18 cellular contexts compared by ENCODE assay signal in genomic region chr19:34179066-34179465, GRCh38. TPM values are rescaled to one million over a fixed set of nuclear protein-coding genes. Genes with fewer than 3 reads are reported as not detected.
DNase-seq lines count a peak whose midpoint lies in the region; ATAC-seq and TF ChIP-seq lines count a peak whose summit lies in the region.
"Had no signal": no experiment of that assay in that cellular context is flagged by ENCODE, and none has a peak within 500 bp of the region (broad histone marks: within the 10 kb centered on the region; RNA-seq: fewer than 3 reads in every experiment).

No MANE protein-coding gene starts in this region.

- no peaks in the 10 kb centered on the region for H3K27me3 Mint-ChIP-seq in endodermal cell (ENCODE audit: insufficient read depth)
- H3K27me3 Mint-ChIP-seq in natural killer cell (ENCODE audit: low read depth in 2 of 2), result no peaks in the 10 kb centered on the region

- no peaks in the 10 kb centered on the region for H3K9me3 ChIP-seq in HEK293 (ENCODE audit: control insufficient read depth, insufficient read depth, low read depth, low read length)
- no peaks in the 10 kb centered on the region for H3K9me3 ChIP-seq in endodermal cell (ENCODE audit: control insufficient read depth, low read length)
- H3K9me3 ChIP-seq in right lobe of liver, result no peaks in the 10 kb centered on the region
- H3K9me3 ChIP-seq: body of pancreas, heart left ventricle, neutrophil, right atrium auricular region had no signal

- TF ChIP-seq POLR2A in right lobe of liver (IDR thresholded peaks at IDR 0.05), result no peak

- POLR2A ChIA-PET in HEK293 (lab: Yijun Ruan, JAX), result interaction anchor here (0.7 to 2.4 kb wide), 5 partner anchors 10 to 88 kb away, joined by 3 to 11 read pairs (median 6); no protein-coding TSS in a partner anchor

- no peaks in the 10 kb centered on the region for H3K27me3 ChIP-seq in endodermal cell (ENCODE audit: control insufficient read depth, insufficient read depth, low read length, poor library complexity, severe bottlenecking)
- no peaks in the 10 kb centered on the region for H3K27me3 ChIP-seq in right lobe of liver
- H3K27me3 ChIP-seq: body of pancreas, heart left ventricle, neutrophil, right atrium auricular region had no signal

- WGBS in endodermal cell (ENCODE audit: insufficient coverage in 1 of 2, insufficient read length in 1 of 2), 2 experiments, result 92% methylated on average over 2 of the region's 2 CpGs; no CpG with 5 or more reads in 1 of the 2 experiments
- WGBS in right lobe of liver (ENCODE audit: insufficient coverage, low coverage, low lambda C conversion rate, missing lambda C conversion rate), result 38% methylated on average over 2 of the region's 2 CpGs

- no peaks in the 10 kb centered on the region for H3K9me3 Mint-ChIP-seq in endodermal cell
- no peaks in the 10 kb centered on the region for H3K9me3 Mint-ChIP-seq in natural killer cell

- H3K4me3 Mint-ChIP-seq in endodermal cell (no peak overlapping the region), natural killer cell (peak overlapping the region; percentile 41)

- H3K9ac ChIP-seq in endodermal cell (ENCODE audit: extremely low read depth, low read length, poor library complexity, severe bottlenecking), result no peak overlapping the region

- TF ChIP-seq CTCF in AG10803 (conservative IDR thresholded peaks at IDR 0.05; ENCODE audit: low read length) (no peak), HEK293 (tag by site-specific recombination; IDR thresholded peaks at IDR 0.05) (no peak), endodermal cell (conservative IDR thresholded peaks at IDR 0.05) (no peak), natural killer cell (IDR thresholded peaks at IDR 0.05) (no peak), right lobe of liver (IDR thresholded peaks at IDR 0.05) (no peak)

- H3K4me3 ChIP-seq in AG10803 (ENCODE audit: low read length) (no peak overlapping the region), HEK293 (ENCODE audit: low read depth, low read length) (no peak overlapping the region), endodermal cell (ENCODE audit: low read length) (no peak overlapping the region), right lobe of liver (no peak overlapping the region)
- H3K4me3 ChIP-seq: body of pancreas, heart left ventricle, right atrium auricular region had no signal

- H3K4me1 ChIP-seq in HEK293 (ENCODE audit: control insufficient read depth, insufficient read depth, low read length) (peaks cover 90% of the 10 kb centered on the region), endodermal cell (ENCODE audit: control insufficient read depth, insufficient read depth, low read length) (no peaks in the 10 kb centered on the region), right lobe of liver (peaks cover 0 to 83% (median 24%) of the 10 kb centered on the region in 4 donors)

- H3K36me3 Mint-ChIP-seq in endodermal cell (ENCODE audit: low read depth) (peaks cover 33% of the 10 kb centered on the region), natural killer cell (no peaks in the 10 kb centered on the region)

- H3K4me1 Mint-ChIP-seq in endodermal cell (peaks cover 45% of the 10 kb centered on the region), natural killer cell (peaks cover 58 to 72% of the 10 kb centered on the region in 2 donors)

- intact Hi-C loops in natural killer cell (cut with micrococcal nuclease), result no loop called here
- intact Hi-C loops in right lobe of liver (cut with DNase I), result no loop called here

- H3K27ac ChIP-seq in HEK293 (ENCODE audit: extremely low read depth, low read depth, low read length) (no peak overlapping the region), endodermal cell (ENCODE audit: low read depth, low read length) (no peak overlapping the region), right lobe of liver (no peak overlapping the region)
- H3K27ac ChIP-seq: right atrium auricular region had no signal

- peak overlapping the region; percentile 1 for H3K27ac Mint-ChIP-seq in endodermal cell
- H3K27ac Mint-ChIP-seq in natural killer cell, result peak overlapping the region; percentile 65 to 98

- H3K36me3 ChIP-seq in HEK293 (ENCODE audit: control insufficient read depth in 2 of 2, insufficient read depth in 1 of 2, low read length in 2 of 2), result peaks cover 12 to 62% of the 10 kb centered on the region in 2 experiments
- H3K36me3 ChIP-seq in endodermal cell (ENCODE audit: control insufficient read depth, insufficient read depth, low read length), result peaks cover 73% of the 10 kb centered on the region
- no peaks in the 10 kb centered on the region for H3K36me3 ChIP-seq in right lobe of liver
- H3K36me3 ChIP-seq: right atrium auricular region had no signal

- CTCF ChIA-PET in HEK293 (lab: Yijun Ruan, JAX), result interaction anchor here (0.6 to 2.5 kb wide), 7 partner anchors 9 to 167 kb away, joined by 3 to 10 read pairs (median 4); no protein-coding TSS in a partner anchor

- ATAC-seq in natural killer cell (no peak), right lobe of liver (no peak)
- ATAC-seq: body of pancreas, esophagus mucosa, heart left ventricle had no signal

- DNase-seq in AG10803 (ENCODE audit: low read depth) (peak; percentile 12), endodermal cell (no peak), natural killer cell (no peak), HT-29 (ENCODE audit: low spot score) (no peak), A172 (ENCODE audit: low spot score) (no peak), right lobe of liver (no peak)
- DNase-seq in stimulated activated CD4-positive, alpha-beta T cell treated with anti-CD3 and anti-CD28 coated beads, Interleukin-4, amount 100 ng/mL, for 4 hours, result no peak
- DNase-seq: activated naive CD4-positive, alpha-beta T cell; body of pancreas; H7; heart left ventricle; mesendoderm; NCI-H2029; NCI-H510A treated with DMSO at 0.1 percent for 48 hours had no signal

TF ChIP-seq in HEK293, 187 proteins besides CTCF, POLR2A, EP300 and RAD21:
- TF ChIP-seq GLI2 (tag by site-specific recombination; IDR thresholded peaks at IDR 0.05; ENCODE audit: borderline replicate concordance, low read depth), result peak; percentile 2; the same call in 1 of the 2 replicates
- TF ChIP-seq ZNF211 (tag by site-specific recombination; IDR thresholded peaks at IDR 0.05; ENCODE audit: low read depth), result no peak
- no peak for TF ChIP-seq ZNF350 (tag by site-specific recombination; IDR thresholded peaks at IDR 0.05)
- no peak for TF ChIP-seq ZNF501 (tag by site-specific recombination; IDR thresholded peaks at IDR 0.05)
- TF ChIP-seq PRDM6 (tag by site-specific recombination; IDR thresholded peaks at IDR 0.05), result peak; percentile 68; the same call in 1 of the 2 replicates
- no peak for TF ChIP-seq REST (tag by site-specific recombination; IDR thresholded peaks at IDR 0.05)
- TF ChIP-seq ZNF600 (tag by site-specific recombination; IDR thresholded peaks at IDR 0.05), result peak; percentile 23; the same call in 1 of the 2 replicates
- TF ChIP-seq ZNF596 (tag by site-specific recombination; IDR thresholded peaks at IDR 0.05), result no peak
- TF ChIP-seq ZNF274 (IDR thresholded peaks at IDR 0.05; ENCODE audit: low read length), result no peak
- no peak for TF ChIP-seq ZNF274 (tag by site-specific recombination; IDR thresholded peaks at IDR 0.05; ENCODE audit: borderline replicate concordance)
- TF ChIP-seq ZNF10 (tag by site-specific recombination; IDR thresholded peaks at IDR 0.05), result no peak
- 0 out of 2 replicates have a peak, but pooled peaks have one; percentile 33 for TF ChIP-seq KLF10 (tag by site-specific recombination; IDR thresholded peaks at IDR 0.05)
- TF ChIP-seq ZEB2 (tag by site-specific recombination; IDR thresholded peaks at IDR 0.05), result no peak

RNA-seq across cellular contexts. Expression of gene LSM14A, which starts 6.8 kb away (rescaled TPM):
- total RNA-seq in endodermal cell, result 100 to 1,000 TPM; 188 to 192 TPM
- 158 TPM for polyA plus RNA-seq in endodermal cell (2013, experiment 1 of 2)
- 144 TPM for polyA plus RNA-seq in endodermal cell (2013, experiment 2 of 2)
- total RNA-seq in natural killer cell, result 100 to 1,000 TPM; 201 to 246 (median 202) TPM
- total RNA-seq in HT-29 (2014; rRNA removed; shearing (Covaris generic)), result 175 and 201 TPM in 2 replicates
- 48.1 and 52.7 TPM in 2 replicates for total RNA-seq in A172 (2014; rRNA removed; shearing (Covaris generic))
- 10 to 100 TPM; 32.1 to 61.9 (median 50.4) TPM for total RNA-seq in right lobe of liver
